Comparison of ENCODE assay signal across 8 cellular contexts in the genomic region with DNA sequence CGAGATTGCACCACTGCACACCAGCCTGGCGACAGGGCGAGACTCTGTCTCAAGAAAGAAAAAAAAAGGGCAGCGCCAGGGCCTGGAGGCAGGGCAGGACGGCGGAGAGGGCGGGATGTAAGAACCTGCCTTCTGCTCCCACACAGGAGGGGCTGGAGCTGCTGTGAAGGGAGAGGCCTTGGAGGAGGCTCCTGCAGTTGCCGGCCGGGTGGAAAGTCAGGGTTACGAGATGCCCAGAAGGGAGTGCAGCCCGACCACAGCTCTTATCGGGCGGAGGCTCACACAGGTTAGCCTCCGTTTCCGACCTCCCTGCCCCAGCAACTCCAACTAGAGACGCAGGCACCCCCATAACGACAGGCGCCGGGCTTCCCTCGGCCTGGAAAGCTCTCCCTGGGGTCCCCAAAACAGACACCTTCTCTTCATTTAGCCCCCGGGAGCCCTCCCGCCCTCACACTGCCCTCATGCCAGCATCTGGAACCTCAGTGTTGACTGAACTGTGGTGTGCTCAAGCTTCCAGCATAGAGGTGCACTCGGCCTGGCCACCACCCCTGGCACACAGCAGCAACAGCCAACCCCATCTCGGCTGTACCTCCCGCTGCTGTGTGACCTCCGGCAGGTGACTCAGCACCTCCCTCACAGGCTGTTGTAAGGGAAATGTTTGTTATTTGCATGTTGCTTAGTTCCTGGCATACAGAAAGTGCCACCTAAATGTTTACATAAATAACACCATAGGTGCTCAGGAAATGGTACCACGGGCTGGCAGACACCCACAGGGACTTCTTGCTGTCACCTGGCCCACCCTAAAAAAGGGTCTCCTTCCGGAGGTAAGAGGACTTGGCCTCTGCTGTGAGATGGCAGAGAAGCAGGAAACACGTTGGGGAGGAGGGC. TPM values are rescaled to one million over a fixed set of nuclear protein-coding genes. Genes with fewer than 3 reads are reported as not detected.
DNase-seq lines count a peak whose midpoint lies in the region; TF ChIP-seq lines count a peak whose summit lies in the region.

No MANE protein-coding gene starts in this region.

- H3K36me3 ChIP-seq in prostate gland: no peaks in the 10 kb centered on the region

- H3K4me3 ChIP-seq in fibroblast of the aortic adventitia (ENCODE audit: low read depth, low read length): peak overlapping the region; percentile 69
- peak overlapping the region in 1 of 2 donors; percentile 55 for H3K4me3 ChIP-seq in prostate gland

- no peaks in the 10 kb centered on the region for H3K9me3 ChIP-seq in prostate gland

- H3K27me3 ChIP-seq in prostate gland (replicated peaks; ENCODE audit: insufficient read depth): no peaks in the 10 kb centered on the region

- TF ChIP-seq POLR2A in prostate gland (IDR thresholded peaks at IDR 0.05): peak; percentile 6

- intact Hi-C loops in prostate gland (cut with DNase I): no loop called here

- TF ChIP-seq CTCF in fibroblast of the aortic adventitia (IDR thresholded peaks at IDR 0.05; ENCODE audit: insufficient read depth, low read length): no peak
- TF ChIP-seq CTCF in prostate gland (IDR thresholded peaks at IDR 0.05): no peak

- DNase-seq in COR-L47 (lab: John Stamatoyannopoulos, UW) (peak; percentile 87), NCI-H146 treated with DMSO at 0.1 percent for 48 hours (lab: John Stamatoyannopoulos, UW; ENCODE audit: unreplicated experiment) (peak; percentile 59), fibroblast of the aortic adventitia (ENCODE audit: low read depth) (no peak), prostate gland (ENCODE audit: low spot score) (peak; percentile 64), NCI-H1694 (lab: John Stamatoyannopoulos, UW) (no peak), cerebellum (ENCODE audit: low spot score) (no peak)
- peak; percentile 35 for DNase-seq in activated CD8-positive, alpha-beta memory T cell treated with anti-CD3 and anti-CD28 coated beads, Interleukin-2, amount 50 U/mL, for 4 hours
- no peak for DNase-seq in effector CD8-positive, alpha-beta T cell (lab: John Stamatoyannopoulos, UW)

- WGBS in prostate gland: 31% methylated on average over 28 of the region's 29 CpGs

- H3K4me1 ChIP-seq in prostate gland (replicated peaks): no peaks in the 10 kb centered on the region

- H3K27ac ChIP-seq in prostate gland: peak overlapping the region; percentile 83 to 87

RNA-seq across cellular contexts. Expression of a gene that starts 1.3 kb away (rescaled TPM):
- total RNA-seq in fibroblast of the aortic adventitia (ENCODE audit: low replicate concordance): 15.7 and 16.6 TPM in 2 replicates
- total RNA-seq in prostate gland: 10 to 100 TPM; 40.1 to 76.6 TPM
- 10.1 TPM for total RNA-seq in cerebellum

RNA-seq across cellular contexts. Expression of a gene that starts 54.7 kb away (rescaled TPM):
- total RNA-seq in fibroblast of the aortic adventitia (ENCODE audit: low replicate concordance) (4.3 and 13.2 TPM in 2 replicates), prostate gland (10 to 100 TPM; 16.9 to 37.1 TPM), cerebellum (9.9 TPM)

Comparison
In these comparisons a context has a peak if more than half of its experiments do, and no peak if none do; other contexts are left out.
1. DNase-seq: peak in COR-L47 (single experiment), NCI-H146 treated with DMSO at 0.1 percent for 48 hours (single experiment), activated CD8-positive, alpha-beta memory T cell treated with anti-CD3 and anti-CD28 coated beads, Interleukin-2, amount 50 U/mL, for 4 hours (single experiment) and prostate gland (single experiment); none in fibroblast of the aortic adventitia (single experiment), NCI-H1694 (single experiment), effector CD8-positive, alpha-beta T cell (single experiment) and cerebellum (single experiment).